In genomic region chr4:112145820-112146813, GRCh38 we compare ENCODE assay signal across 1 cellular context.
TF ChIP-seq lines count a peak whose summit lies in the region.

No MANE protein-coding gene starts in this region.

TF ChIP-seq in HepG2, 621 proteins besides CTCF, POLR2A, EP300 and RAD21 (continued from another document):
- TF ChIP-seq ZBTB25 (CRISPR knock-in tag; IDR thresholded peaks at IDR 0.05) (no peak), ZNF138 (CRISPR knock-in tag; IDR thresholded peaks at IDR 0.05; ENCODE audit: low read depth) (peak; percentile 4; the same call in 1 of the 2 replicates), ZNF292 (CRISPR knock-in tag; IDR thresholded peaks at IDR 0.05; ENCODE audit: borderline replicate concordance, low read depth) (peak; percentile 34; the same call in 1 of the 2 replicates), CC2D1A (CRISPR knock-in tag; IDR thresholded peaks at IDR 0.05) (no peak), ZBTB7B (CRISPR knock-in tag; IDR thresholded peaks at IDR 0.05) (0 out of 2 replicates have a peak, but pooled peaks have one; percentile 57), FOXJ3 (CRISPR knock-in tag; IDR thresholded peaks at IDR 0.05; ENCODE audit: borderline replicate concordance) (peak; percentile 21; the same call in 1 of the 2 replicates), MEIS2 (CRISPR knock-in tag; IDR thresholded peaks at IDR 0.05) (0 out of 2 replicates have a peak, but pooled peaks have one; percentile 11), MED13 (CRISPR knock-in tag; IDR thresholded peaks at IDR 0.05) (0 out of 2 replicates have a peak, but pooled peaks have one; percentile 25), ZNF598 (CRISPR knock-in tag; IDR thresholded peaks at IDR 0.05; ENCODE audit: borderline replicate concordance) (0 out of 2 replicates have a peak, but pooled peaks have one; percentile 34), ZIK1 (CRISPR knock-in tag; IDR thresholded peaks at IDR 0.05; ENCODE audit: borderline replicate concordance, low read depth) (0 out of 2 replicates have a peak, but pooled peaks have one; percentile 3), FIP1L1 (IDR thresholded peaks at IDR 0.05; ENCODE audit: borderline replicate concordance, insufficient read depth, low read depth, low read length) (no peak), ZNF607 (CRISPR knock-in tag; IDR thresholded peaks at IDR 0.05; ENCODE audit: borderline replicate concordance) (peak; percentile 1; the same call in 1 of the 2 replicates), ZNF432 (CRISPR knock-in tag; IDR thresholded peaks at IDR 0.05; ENCODE audit: borderline replicate concordance) (no peak), ARID4A (CRISPR knock-in tag; IDR thresholded peaks at IDR 0.05; ENCODE audit: borderline replicate concordance) (0 out of 2 replicates have a peak, but pooled peaks have one; percentile 7), CEBPG (CRISPR knock-in tag; IDR thresholded peaks at IDR 0.05) (peak; percentile 76), GLI4 (CRISPR knock-in tag; IDR thresholded peaks at IDR 0.05; ENCODE audit: borderline replicate concordance) (0 out of 2 replicates have a peak, but pooled peaks have one; percentile 42), ISL2 (CRISPR knock-in tag; IDR thresholded peaks at IDR 0.05) (0 out of 2 replicates have a peak, but pooled peaks have one; percentile 24), GABPB1 (CRISPR knock-in tag; IDR thresholded peaks at IDR 0.05) (0 out of 2 replicates have a peak, but pooled peaks have one; percentile 11), ZBTB40 (IDR thresholded peaks at IDR 0.05) (no peak), ZBTB40 (CRISPR knock-in tag; IDR thresholded peaks at IDR 0.05) (0 out of 2 replicates have a peak, but pooled peaks have one; percentile 45), ZNF230 (CRISPR knock-in tag; IDR thresholded peaks at IDR 0.05) (0 out of 2 replicates have a peak, but pooled peaks have one; percentile 54)
- TF ChIP-seq, protein P1, sequence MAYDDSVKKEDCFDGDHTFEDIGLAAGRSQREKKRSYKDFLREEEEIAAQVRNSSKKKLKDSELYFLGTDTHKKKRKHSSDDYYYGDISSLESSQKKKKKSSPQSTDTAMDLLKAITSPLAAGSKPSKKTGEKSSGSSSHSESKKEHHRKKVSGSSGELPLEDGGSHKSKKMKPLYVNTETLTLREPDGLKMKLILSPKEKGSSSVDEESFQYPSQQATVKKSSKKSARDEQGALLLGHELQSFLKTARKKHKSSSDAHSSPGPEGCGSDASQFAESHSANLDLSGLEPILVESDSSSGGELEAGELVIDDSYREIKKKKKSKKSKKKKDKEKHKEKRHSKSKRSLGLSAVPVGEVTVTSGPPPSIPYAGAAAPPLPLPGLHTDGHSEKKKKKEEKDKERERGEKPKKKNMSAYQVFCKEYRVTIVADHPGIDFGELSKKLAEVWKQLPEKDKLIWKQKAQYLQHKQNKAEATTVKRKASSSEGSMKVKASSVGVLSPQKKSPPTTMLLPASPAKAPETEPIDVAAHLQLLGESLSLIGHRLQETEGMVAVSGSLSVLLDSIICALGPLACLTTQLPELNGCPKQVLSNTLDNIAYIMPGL (CRISPR knock-in tag; IDR thresholded peaks at IDR 0.05; ENCODE audit: borderline replicate concordance in 1 of 2, low read depth in 1 of 2): peak in 1 of 2 experiments; percentile 59; a peak in 3 of 4 replicates
- TF ChIP-seq, protein P2, sequence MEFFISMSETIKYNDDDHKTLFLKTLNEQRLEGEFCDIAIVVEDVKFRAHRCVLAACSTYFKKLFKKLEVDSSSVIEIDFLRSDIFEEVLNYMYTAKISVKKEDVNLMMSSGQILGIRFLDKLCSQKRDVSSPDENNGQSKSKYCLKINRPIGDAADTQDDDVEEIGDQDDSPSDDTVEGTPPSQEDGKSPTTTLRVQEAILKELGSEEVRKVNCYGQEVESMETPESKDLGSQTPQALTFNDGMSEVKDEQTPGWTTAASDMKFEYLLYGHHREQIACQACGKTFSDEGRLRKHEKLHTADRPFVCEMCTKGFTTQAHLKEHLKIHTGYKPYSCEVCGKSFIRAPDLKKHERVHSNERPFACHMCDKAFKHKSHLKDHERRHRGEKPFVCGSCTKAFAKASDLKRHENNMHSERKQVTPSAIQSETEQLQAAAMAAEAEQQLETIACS (CRISPR knock-in tag; IDR thresholded peaks at IDR 0.05): peak; percentile 50; the same call in 1 of the 2 replicates
